In the genomic region with DNA sequence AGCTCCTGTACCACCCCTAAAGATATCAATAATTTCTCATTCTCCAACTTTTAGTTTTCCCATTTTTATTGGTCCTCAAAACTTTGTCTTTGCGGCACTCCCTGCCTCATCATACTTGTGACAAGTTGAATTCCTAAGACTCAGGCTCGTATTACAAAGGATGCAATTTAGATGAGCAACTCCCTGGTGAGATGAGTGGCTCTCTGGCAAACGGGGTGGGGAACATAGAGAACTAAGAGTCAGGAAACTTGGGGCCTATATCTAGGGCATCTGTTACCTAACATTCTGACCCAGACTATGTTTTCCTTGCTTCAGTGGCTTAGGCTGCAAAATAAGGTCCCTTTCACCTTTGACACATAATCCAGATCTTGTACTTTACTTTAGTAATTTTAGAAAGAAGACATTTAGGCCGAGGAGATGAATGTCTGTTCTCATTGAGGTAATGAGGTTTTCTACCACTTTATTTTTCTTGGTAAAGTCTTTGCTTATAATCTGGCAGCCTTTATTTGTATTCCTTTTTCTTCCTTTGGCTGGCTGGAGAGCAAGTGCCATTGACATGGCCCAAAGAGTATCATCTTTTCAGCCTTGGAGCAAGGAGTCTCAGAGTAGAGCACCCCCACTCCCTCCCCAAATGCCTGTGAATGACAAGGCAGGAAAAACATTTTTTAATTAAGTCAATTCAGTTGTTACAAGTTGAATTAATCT, we compare ENCODE assay signal across 16 cellular contexts. TPM values are rescaled to one million over a fixed set of nuclear protein-coding genes. Genes with fewer than 3 reads are reported as not detected.
DNase-seq lines count a peak whose midpoint lies in the region; ATAC-seq and TF ChIP-seq lines count a peak whose summit lies in the region.
"Had no signal": no experiment of that assay in that cellular context is flagged by ENCODE, and none has a peak within 500 bp of the region (broad histone marks: within the 10 kb centered on the region; RNA-seq: fewer than 3 reads in every experiment).

No MANE protein-coding gene starts in this region.

- H3K9me3 Mint-ChIP-seq in HFFc6: peaks cover 6% of the 10 kb centered on the region
- H3K9me3 Mint-ChIP-seq: activated T-cell treated with anti-CD3 and anti-CD28 coated beads, Interleukin-2, amount 50 U/mL, for 24 hours had no signal

- peaks cover 5% of the 10 kb centered on the region for H3K27me3 Mint-ChIP-seq in HFFc6 (ENCODE audit: insufficient read depth)
- H3K27me3 Mint-ChIP-seq: activated T-cell treated with anti-CD3 and anti-CD28 coated beads, Interleukin-2, amount 50 U/mL, for 24 hours had no signal

- TF ChIP-seq CTCF in HFFc6 (IDR thresholded peaks at IDR 0.05): no peak
- no peak for TF ChIP-seq CTCF in coronary artery (IDR thresholded peaks at IDR 0.05)
- no peak for TF ChIP-seq CTCF in thoracic aorta (IDR thresholded peaks at IDR 0.05)

- ATAC-seq in thoracic aorta (ENCODE audit: insufficient number of reproducible peaks, low FRiP score, low read depth): peak; percentile 33
- ATAC-seq in HG02970 (IDR thresholded peaks at IDR 0.05; ENCODE audit: low FRiP score, unreplicated experiment): no peak
- ATAC-seq: foreskin keratinocyte had no signal

- no peak overlapping the region for H3K4me3 ChIP-seq in coronary artery
- no peak overlapping the region for H3K4me3 ChIP-seq in thoracic aorta
- H3K4me3 ChIP-seq: SJSA1 had no signal

- H3K4me3 Mint-ChIP-seq in HFFc6: no peak overlapping the region
- H3K4me3 Mint-ChIP-seq: activated T-cell treated with anti-CD3 and anti-CD28 coated beads, Interleukin-2, amount 50 U/mL, for 24 hours had no signal

- H3K27me3 ChIP-seq in layer of hippocampus (ENCODE audit: control insufficient read depth, insufficient read depth, low read length) (no peaks in the 10 kb centered on the region), thoracic aorta (replicated peaks; ENCODE audit: insufficient read depth) (no peaks in the 10 kb centered on the region)
- H3K27me3 ChIP-seq: foreskin keratinocyte, SJSA1 had no signal

- H3K9me3 ChIP-seq in thoracic aorta: no peaks in the 10 kb centered on the region
- H3K9me3 ChIP-seq: Caco-2, SJSA1 had no signal

- no peaks in the 10 kb centered on the region for H3K36me3 ChIP-seq in thoracic aorta
- H3K36me3 ChIP-seq: SJSA1 had no signal

- H3K27ac ChIP-seq in coronary artery (peak overlapping the region; percentile 55 to 76), layer of hippocampus (ENCODE audit: low read depth, low read length) (peak overlapping the region; percentile 9), thoracic aorta (peak overlapping the region; percentile 65 to 77)
- H3K27ac ChIP-seq: foreskin keratinocyte, SJSA1 had no signal

- peaks cover 9% of the 10 kb centered on the region; the same call in 1 of the 2 replicates for H3K36me3 Mint-ChIP-seq in HFFc6 (ENCODE audit: low read depth)

- DNase-seq in HFFc6 (peak; percentile 6), coronary artery (ENCODE audit: low spot score) (no peak), thoracic aorta (ENCODE audit: low spot score) (no peak), SHP77 treated with DMSO at 0.1 percent for 48 hours (lab: John Stamatoyannopoulos, UW) (no peak), HK-2 (ENCODE audit: unreplicated experiment) (no peak), NCI-H345 (lab: John Stamatoyannopoulos, UW) (no peak)
- DNase-seq: activated CD4-positive, CD25-positive, alpha-beta regulatory T cell; activated T-cell treated with anti-CD3 and anti-CD28 coated beads, Interleukin-2, amount 50 U/mL, for 24 hours; Caco-2; foreskin keratinocyte; MV-4-11; retina had no signal

- peaks cover 19 to 36% of the 10 kb centered on the region in 2 donors for H3K4me1 ChIP-seq in thoracic aorta (ENCODE audit: control insufficient read depth in 1 of 2, low read depth in 2 of 2)
- H3K4me1 ChIP-seq: Caco-2, foreskin keratinocyte had no signal

- peaks cover 24% of the 10 kb centered on the region for H3K4me1 Mint-ChIP-seq in HFFc6 (ENCODE audit: low read depth)

- H3K27ac Mint-ChIP-seq in HFFc6: no peak overlapping the region
- H3K27ac Mint-ChIP-seq: activated T-cell treated with anti-CD3 and anti-CD28 coated beads, Interleukin-2, amount 50 U/mL, for 24 hours had no signal

RNA-seq across cellular contexts. Expression of gene TSPYL6, which starts 15.4 kb away (rescaled TPM):
- not detected for total RNA-seq in HFFc6 (2021; fragmentation: NEBNext Ultra II Directional; extraction: Animal tissue kit (Norgen Biotek cat#: 25700))
- total RNA-seq in thoracic aorta: under 1 TPM in 1 of 2 donors, not detected in 1; 0.14 TPM
- total RNA-seq: Caco-2, foreskin keratinocyte, lower leg skin, SJSA1 had no signal

Comparison
In these comparisons a context has a peak if more than half of its experiments do, and no peak if none do; other contexts are left out.
1. H3K27ac ChIP-seq: peak in every context shown above with its lines; median percentile 71 in thoracic aorta; 66 in coronary artery; 9 in layer of hippocampus.